1 cellular context compared by ENCODE assay signal in the genomic region with DNA sequence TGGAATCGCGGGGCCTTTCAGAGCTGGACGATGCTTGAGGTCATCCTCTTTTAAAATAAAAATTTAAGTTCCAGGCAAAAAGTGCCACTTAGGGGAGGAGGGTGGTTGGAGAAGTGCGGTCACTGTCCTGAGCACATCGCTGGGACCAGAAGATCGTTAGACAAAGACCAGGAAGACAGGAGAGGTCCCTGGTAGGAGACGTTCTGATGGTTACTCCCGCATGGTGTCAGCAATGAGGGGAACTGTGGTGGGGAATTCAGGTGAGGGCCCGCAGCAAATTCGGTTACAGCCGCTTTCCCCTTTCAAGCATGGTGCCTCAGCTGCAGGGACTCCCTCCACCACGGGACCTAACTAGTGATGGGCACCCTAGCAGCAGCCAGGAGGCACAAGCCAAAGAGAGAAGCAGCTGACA.
A peak's percentile ranks its signal among the peaks of the same experiment; 100 is the strongest.
TF ChIP-seq lines count a peak whose summit lies in the region.

No MANE protein-coding gene starts in this region.

TF ChIP-seq in HepG2, 621 proteins besides CTCF, POLR2A, EP300 and RAD21:
- TF ChIP-seq NR1H2 (CRISPR knock-in tag; IDR thresholded peaks at IDR 0.05; ENCODE audit: borderline replicate concordance, low read depth) (no peak), ZNF720 (CRISPR knock-in tag; IDR thresholded peaks at IDR 0.05) (no peak), SALL2 (CRISPR knock-in tag; IDR thresholded peaks at IDR 0.05) (peak; percentile 16; the same call in 1 of the 2 replicates), NAIF1 (CRISPR knock-in tag; IDR thresholded peaks at IDR 0.05; ENCODE audit: borderline replicate concordance) (0 out of 2 replicates have a peak, but pooled peaks have one; percentile 0), ZNF253 (CRISPR knock-in tag; IDR thresholded peaks at IDR 0.05; ENCODE audit: borderline replicate concordance) (no peak), U2AF1 (optimal IDR thresholded peaks at IDR 0.05; ENCODE audit: low read depth, low read length) (peak; percentile 2)
- TF ChIP-seq, protein P1, sequence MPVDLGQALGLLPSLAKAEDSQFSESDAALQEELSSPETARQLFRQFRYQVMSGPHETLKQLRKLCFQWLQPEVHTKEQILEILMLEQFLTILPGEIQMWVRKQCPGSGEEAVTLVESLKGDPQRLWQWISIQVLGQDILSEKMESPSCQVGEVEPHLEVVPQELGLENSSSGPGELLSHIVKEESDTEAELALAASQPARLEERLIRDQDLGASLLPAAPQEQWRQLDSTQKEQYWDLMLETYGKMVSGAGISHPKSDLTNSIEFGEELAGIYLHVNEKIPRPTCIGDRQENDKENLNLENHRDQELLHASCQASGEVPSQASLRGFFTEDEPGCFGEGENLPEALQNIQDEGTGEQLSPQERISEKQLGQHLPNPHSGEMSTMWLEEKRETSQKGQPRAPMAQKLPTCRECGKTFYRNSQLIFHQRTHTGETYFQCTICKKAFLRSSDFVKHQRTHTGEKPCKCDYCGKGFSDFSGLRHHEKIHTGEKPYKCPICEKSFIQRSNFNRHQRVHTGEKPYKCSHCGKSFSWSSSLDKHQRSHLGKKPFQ (CRISPR knock-in tag; IDR thresholded peaks at IDR 0.05; ENCODE audit: insufficient replicate concordance) = no peak
